In the genomic region with DNA sequence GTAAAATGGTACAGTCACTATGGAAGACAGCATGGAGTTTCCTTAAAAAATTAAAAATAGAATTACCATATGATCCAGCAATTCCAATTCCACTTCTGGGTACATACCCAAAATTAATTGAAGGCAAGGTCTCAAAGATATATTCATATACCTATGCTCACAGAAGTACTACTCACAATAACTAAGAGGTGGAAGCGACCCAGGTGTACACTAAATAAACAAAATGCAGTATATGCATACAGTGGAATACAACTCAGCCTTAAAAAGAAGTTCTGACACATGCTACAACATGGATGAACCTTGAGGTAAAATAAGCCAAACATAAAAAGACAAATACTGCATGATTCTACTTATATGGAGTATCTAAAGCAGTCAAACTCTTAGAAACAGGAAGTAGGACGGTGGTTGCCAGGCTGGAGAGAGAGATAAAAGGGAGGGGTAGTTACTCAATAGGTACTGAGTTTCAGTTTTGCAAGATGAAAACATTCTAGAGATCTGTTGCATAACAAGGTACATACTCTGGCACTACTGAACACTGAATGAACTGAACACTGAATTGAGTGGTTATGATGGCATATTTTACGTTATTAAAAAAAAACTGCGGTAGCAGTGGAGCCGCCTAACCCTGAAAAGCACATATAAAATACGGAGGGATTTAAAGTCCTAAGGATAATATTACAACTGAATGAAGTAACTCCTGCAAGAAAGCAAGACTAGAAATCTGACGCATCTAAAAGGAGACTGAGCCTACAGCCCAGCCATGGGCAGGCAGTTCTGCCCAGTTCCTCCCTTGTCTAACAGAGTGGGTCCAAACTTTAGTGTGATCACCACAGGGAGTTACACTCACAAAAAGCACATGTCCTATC, we compare ENCODE assay signal across 9 cellular contexts. TPM values are rescaled to one million over a fixed set of nuclear protein-coding genes. Genes with fewer than 3 reads are reported as not detected.
DNase-seq lines count a peak whose midpoint lies in the region; ATAC-seq and TF ChIP-seq lines count a peak whose summit lies in the region.
"Had no signal": no experiment of that assay in that cellular context is flagged by ENCODE, and none has a peak within 500 bp of the region (broad histone marks: within the 10 kb centered on the region; RNA-seq: fewer than 3 reads in every experiment).

No MANE protein-coding gene starts in this region.

- no peak overlapping the region for H3K4me3 ChIP-seq in GM12864 (ENCODE audit: low read depth, low read length)
- H3K4me3 ChIP-seq in GM23338: no peak overlapping the region
- no peak overlapping the region; the same call in 1 of the 2 replicates for H3K4me3 ChIP-seq in MM.1S (ENCODE audit: low read length)

- H3K79me2 ChIP-seq in GM23338 (replicated peaks; ENCODE audit: insufficient read depth) (peaks cover 100% of the 10 kb centered on the region), MM.1S (ENCODE audit: low read length) (peaks cover 97% of the 10 kb centered on the region)

- H3F3A ChIP-seq in GM23338 (replicated peaks; ENCODE audit: low read depth) (no peaks in the 10 kb centered on the region), MM.1S (ENCODE audit: insufficient read depth, low read length) (peaks cover 16% of the 10 kb centered on the region)

- H3K27me3 ChIP-seq in GM23338 (ENCODE audit: insufficient read depth) (no peaks in the 10 kb centered on the region), MM.1S (replicated peaks; ENCODE audit: insufficient read depth, low read length) (no peaks in the 10 kb centered on the region)

- peak; percentile 64 for DNase-seq in GM12864 (ENCODE audit: low read depth)
- DNase-seq in GM23338 (ENCODE audit: low spot score): no peak
- DNase-seq in MM.1S: peak; percentile 77
- no peak for DNase-seq in glutamatergic neuron
- peak; percentile 29 to 42 for DNase-seq in stimulated activated CD4-positive, alpha-beta T cell treated with anti-CD3 and anti-CD28 coated beads, Interleukin-2, amount 100 ng/mL, for 24 hours
- DNase-seq in NCI-H2171 (lab: John Stamatoyannopoulos, UW): no peak

- no peak for TF ChIP-seq CTCF in GM12864 (IDR thresholded peaks at IDR 0.05; ENCODE audit: low read depth, low read length, missing control alignments)
- no peak for TF ChIP-seq CTCF in GM23338 (conservative IDR thresholded peaks at IDR 0.05; ENCODE audit: low read depth in 2 of 2)
- no peak for TF ChIP-seq CTCF in MM.1S (IDR thresholded peaks at IDR 0.05; ENCODE audit: low read length)
- TF ChIP-seq CTCF in glutamatergic neuron (IDR thresholded peaks at IDR 0.05; ENCODE audit: partially characterized antibody, unreplicated experiment): no peak

- H3K4me3 Mint-ChIP-seq in GM23338 (no peak overlapping the region; the same call in 2 of the 3 replicates), glutamatergic neuron (ENCODE audit: unreplicated experiment) (peak overlapping the region; percentile 25)
- peak overlapping the region; percentile 49 for H3K4me3 Mint-ChIP-seq in activated T-helper 17 cell treated with anti-CD3 and anti-CD28 coated beads, Interleukin-2, amount 50 U/mL, for 72 hours

- H3K9me3 ChIP-seq in MM.1S (replicated peaks; ENCODE audit: insufficient read depth, low read length): no peaks in the 10 kb centered on the region

- H4K20me1 ChIP-seq in GM23338 (replicated peaks; ENCODE audit: insufficient read depth) (peaks cover 70% of the 10 kb centered on the region), MM.1S (ENCODE audit: insufficient read depth, low read length) (peaks cover 66% of the 10 kb centered on the region)

- ATAC-seq in GM23338 (no peak), HG03342 (IDR thresholded peaks at IDR 0.05; ENCODE audit: unreplicated experiment) (no peak)
- peak; percentile 96 for ATAC-seq in activated T-helper 17 cell treated with anti-CD3 and anti-CD28 coated beads, Interleukin-2, amount 50 U/mL, for 72 hours (replicated peaks)

- no peak overlapping the region for H3K9ac ChIP-seq in MM.1S (ENCODE audit: low read length)
- H3K9ac ChIP-seq: parathyroid adenoma had no signal

- H3K36me3 Mint-ChIP-seq in GM23338 (ENCODE audit: low read depth) (no peaks in the 10 kb centered on the region), glutamatergic neuron (ENCODE audit: unreplicated experiment) (no peaks in the 10 kb centered on the region)
- peaks cover 4% of the 10 kb centered on the region for H3K36me3 Mint-ChIP-seq in activated T-helper 17 cell treated with anti-CD3 and anti-CD28 coated beads, Interleukin-2, amount 50 U/mL, for 72 hours (ENCODE audit: low read depth)

- H3K27ac Mint-ChIP-seq in GM23338 (no peak overlapping the region), glutamatergic neuron (ENCODE audit: unreplicated experiment) (peak overlapping the region; percentile 65)
- H3K27ac Mint-ChIP-seq in activated T-helper 17 cell treated with anti-CD3 and anti-CD28 coated beads, Interleukin-2, amount 50 U/mL, for 72 hours: peak overlapping the region; percentile 56

- H3K4me1 ChIP-seq in GM23338 (ENCODE audit: insufficient read depth) (peaks cover 27% of the 10 kb centered on the region), MM.1S (ENCODE audit: low read length) (peaks cover 17% of the 10 kb centered on the region)
- H3K4me1 ChIP-seq: parathyroid adenoma had no signal

- H3K9me3 Mint-ChIP-seq in GM23338: no peaks in the 10 kb centered on the region; the same call in 2 of the 3 replicates
- no peaks in the 10 kb centered on the region for H3K9me3 Mint-ChIP-seq in activated T-helper 17 cell treated with anti-CD3 and anti-CD28 coated beads, Interleukin-2, amount 50 U/mL, for 72 hours
- H3K9me3 Mint-ChIP-seq in glutamatergic neuron (ENCODE audit: unreplicated experiment): peaks cover 6% of the 10 kb centered on the region

- H3K4me1 Mint-ChIP-seq in GM23338: peaks cover 24% of the 10 kb centered on the region
- peaks cover 40% of the 10 kb centered on the region for H3K4me1 Mint-ChIP-seq in activated T-helper 17 cell treated with anti-CD3 and anti-CD28 coated beads, Interleukin-2, amount 50 U/mL, for 72 hours
- peaks cover 28% of the 10 kb centered on the region for H3K4me1 Mint-ChIP-seq in glutamatergic neuron (ENCODE audit: low read depth, unreplicated experiment)

- peaks cover 5% of the 10 kb centered on the region for H3K27me3 Mint-ChIP-seq in GM23338 (ENCODE audit: insufficient read depth, low read depth, poor library complexity)
- no peaks in the 10 kb centered on the region for H3K27me3 Mint-ChIP-seq in activated T-helper 17 cell treated with anti-CD3 and anti-CD28 coated beads, Interleukin-2, amount 50 U/mL, for 72 hours
- peaks cover 8% of the 10 kb centered on the region for H3K27me3 Mint-ChIP-seq in glutamatergic neuron (ENCODE audit: unreplicated experiment)

- H3K4me2 ChIP-seq in GM23338 (peak overlapping the region; percentile 21; the same call in 1 of the 2 replicates), MM.1S (ENCODE audit: low read depth, low read length) (peak overlapping the region; percentile 23)

- H3K27ac ChIP-seq in GM23338 (ENCODE audit: low read depth): peak overlapping the region; percentile 47; the same call in 1 of the 2 replicates
- peak overlapping the region; percentile 11; the same call in 1 of the 2 replicates for H3K27ac ChIP-seq in MM.1S (ENCODE audit: low read length)
- H3K27ac ChIP-seq: parathyroid adenoma had no signal

- no peaks in the 10 kb centered on the region for H3K36me3 ChIP-seq in GM23338 (ENCODE audit: insufficient read depth)
- H3K36me3 ChIP-seq in MM.1S (replicated peaks; ENCODE audit: insufficient read depth, low read length): no peaks in the 10 kb centered on the region

- H2AFZ ChIP-seq in GM23338: no peak overlapping the region
- H2AFZ ChIP-seq in MM.1S (ENCODE audit: low read length): no peak overlapping the region
- H2AFZ ChIP-seq: parathyroid adenoma had no signal

- H3K9me2 ChIP-seq in GM23338 (ENCODE audit: insufficient read depth) (no peaks in the 10 kb centered on the region), MM.1S (replicated peaks; ENCODE audit: insufficient read depth, low read length) (no peaks in the 10 kb centered on the region)

RNA-seq across cellular contexts. Expression of a gene that starts 12.8 kb away (rescaled TPM):
- total RNA-seq in GM23338 (2014; rRNA removed; shearing (Covaris generic)): 59.3 and 83.0 TPM in 2 replicates
- 18.5 and 21.0 TPM in 2 replicates for polyA plus RNA-seq in GM23338 (2016; fragmentation: Nextera tagmentation; extraction: Ambion mirVana)
- 10 to 100 TPM; 22.6 to 27.3 TPM for total RNA-seq in activated T-helper 17 cell treated with anti-CD3 and anti-CD28 coated beads, Interleukin-2, amount 50 U/mL, for 72 hours
- total RNA-seq in glutamatergic neuron (ENCODE audit: unreplicated experiment): 68.7 TPM

RNA-seq across cellular contexts. Expression of a gene that starts 21.7 kb away (rescaled TPM):
- not detected in 2 replicates for total RNA-seq in GM23338 (2014; rRNA removed; shearing (Covaris generic))
- not detected in 2 replicates for polyA plus RNA-seq in GM23338 (2016; fragmentation: Nextera tagmentation; extraction: Ambion mirVana)
- not detected for total RNA-seq in activated T-helper 17 cell treated with anti-CD3 and anti-CD28 coated beads, Interleukin-2, amount 50 U/mL, for 72 hours
- not detected for total RNA-seq in glutamatergic neuron (ENCODE audit: unreplicated experiment)

RNA-seq across cellular contexts. Expression of a gene that starts 35.0 kb away (rescaled TPM):
- total RNA-seq in GM23338 (2014; rRNA removed; shearing (Covaris generic)): 18.4 and 21.6 TPM in 2 replicates
- polyA plus RNA-seq in GM23338 (2016; fragmentation: Nextera tagmentation; extraction: Ambion mirVana): 12.3 and 15.2 TPM in 2 replicates
- 10 to 100 TPM; 13.8 to 20.8 TPM for total RNA-seq in activated T-helper 17 cell treated with anti-CD3 and anti-CD28 coated beads, Interleukin-2, amount 50 U/mL, for 72 hours
- total RNA-seq in glutamatergic neuron (ENCODE audit: unreplicated experiment): 20.4 TPM

RNA-seq across cellular contexts. Expression of a gene that starts 40.7 kb away (rescaled TPM):
- not detected in 2 replicates for total RNA-seq in GM23338 (2014; rRNA removed; shearing (Covaris generic))
- not detected in 2 replicates for polyA plus RNA-seq in GM23338 (2016; fragmentation: Nextera tagmentation; extraction: Ambion mirVana)
- total RNA-seq in activated T-helper 17 cell treated with anti-CD3 and anti-CD28 coated beads, Interleukin-2, amount 50 U/mL, for 72 hours: not detected
- not detected for total RNA-seq in glutamatergic neuron (ENCODE audit: unreplicated experiment)

Comparison
In these comparisons a context has a peak if more than half of its experiments do, and no peak if none do; other contexts are left out.
1. DNase-seq: peak in GM12864 (single experiment), MM.1S (single experiment) and stimulated activated CD4-positive, alpha-beta T cell treated with anti-CD3 and anti-CD28 coated beads, Interleukin-2, amount 100 ng/mL, for 24 hours (2 of 2); none in GM23338 (single experiment), glutamatergic neuron (single experiment) and NCI-H2171 (single experiment).